ENCODE assay signal across 8 cellular contexts in the genomic region with DNA sequence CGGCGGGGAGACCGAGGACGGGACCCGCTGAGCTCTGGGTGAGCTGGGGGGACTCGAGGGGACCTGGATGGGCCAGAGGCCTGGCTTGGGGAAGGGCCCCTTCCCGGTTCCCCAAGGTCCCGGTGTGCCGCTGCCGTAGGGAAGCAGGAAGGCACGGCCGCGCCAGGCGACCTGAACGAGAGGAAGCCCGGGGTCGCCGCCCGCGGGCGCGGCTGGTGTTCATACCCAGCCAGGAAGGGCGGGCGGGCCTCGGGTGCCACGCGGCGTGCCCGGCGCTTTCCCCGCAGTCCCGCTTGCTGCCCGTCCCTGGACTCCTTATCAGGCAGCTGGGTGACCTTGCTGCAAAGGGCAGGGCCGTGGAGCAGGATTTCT. TPM values are rescaled to one million over a fixed set of nuclear protein-coding genes. Genes with fewer than 3 reads are reported as not detected.
DNase-seq lines count a peak whose midpoint lies in the region; ATAC-seq and TF ChIP-seq lines count a peak whose summit lies in the region.

No MANE protein-coding gene starts in this region.

- ATAC-seq in gastrocnemius medialis, result no peak

- no peak overlapping the region for H3K27ac Mint-ChIP-seq in MCF 10A (ENCODE audit: low read depth, unreplicated experiment)
- H3K27ac Mint-ChIP-seq in activated CD4-positive, alpha-beta memory T cell treated with anti-CD3 and anti-CD28 coated beads, Interleukin-2, amount 10 ng/mL, durations not matched to agents 7 days and 5 days, result no peak overlapping the region

- POLR2A ChIA-PET in MCF 10A (lab: Yijun Ruan, JAX), result no interaction called here
- POLR2A ChIA-PET in activated CD4-positive, alpha-beta memory T cell treated with anti-CD3 and anti-CD28 coated beads, Interleukin-2, amount 10 ng/mL, durations not matched to agents 7 days and 5 days (lab: Charles Lee), result interaction anchor here (0.6 to 2.3 kb wide), 7 partner anchors 30 to 298 kb away, joined by 3 to 8 read pairs (median 4); partner anchors contain the start of genes ZNF777 and ZNF783

- H3K36me3 Mint-ChIP-seq in MCF 10A (ENCODE audit: insufficient read depth, unreplicated experiment), result no peaks in the 10 kb centered on the region
- H3K36me3 Mint-ChIP-seq in activated CD4-positive, alpha-beta memory T cell treated with anti-CD3 and anti-CD28 coated beads, Interleukin-2, amount 10 ng/mL, durations not matched to agents 7 days and 5 days (ENCODE audit: low read depth), result no peaks in the 10 kb centered on the region

- intact Hi-C loops in breast epithelium (cut with DNase I; ENCODE audit: low total_unique reads) (no loop called here), MCF 10A (cut with micrococcal nuclease) (loop anchor here (5.0 kb wide), 1 partner anchor 111 kb away; no protein-coding TSS in a partner anchor), gastrocnemius medialis (cut with DNase I; ENCODE audit: low total_unique reads) (loop anchor here (2.0 to 5.0 kb wide), 3 partner anchors 39 to 161 kb away; partner anchors contain the start of genes ZNF746, ZNF777 and ZNF783)

- H3K4me3 ChIP-seq in breast epithelium, result peak overlapping the region; percentile 34 to 74 (median 52)
- peak overlapping the region; percentile 41 for H3K4me3 ChIP-seq in fibroblast of mammary gland (ENCODE audit: control insufficient read depth, low read depth, low read length)
- H3K4me3 ChIP-seq in gastrocnemius medialis, result peak overlapping the region; percentile 39 to 67 (median 50)
- no peak overlapping the region for H3K4me3 ChIP-seq in SJCRH30

- no peaks in the 10 kb centered on the region for H3K4me1 ChIP-seq in breast epithelium
- H3K4me1 ChIP-seq in gastrocnemius medialis, result peaks cover 0 to 8% of the 10 kb centered on the region in 2 donors
- H3K4me1 ChIP-seq in SJCRH30, result no peaks in the 10 kb centered on the region

- TF ChIP-seq POLR2A in breast epithelium (IDR thresholded peaks at IDR 0.05) (no peak), gastrocnemius medialis (IDR thresholded peaks at IDR 0.05) (no peak)

- H3K27me3 ChIP-seq in breast epithelium, result no peaks in the 10 kb centered on the region
- H3K27me3 ChIP-seq in gastrocnemius medialis, result peaks cover 0 to 9% (median 0%) of the 10 kb centered on the region in 3 donors
- no peaks in the 10 kb centered on the region for H3K27me3 ChIP-seq in SJCRH30

- in situ Hi-C loops in gastrocnemius medialis (cut with MboI; ENCODE audit: low sequenced_read_pairs in 4 of 4), result no loop called here

- no TSS peak for BruUV-seq in MCF 10A (replicated peaks; lab: Mats Ljungman, UMichigan)

- H3K27me3 Mint-ChIP-seq in MCF 10A (ENCODE audit: insufficient read depth, unreplicated experiment), result no peaks in the 10 kb centered on the region
- peaks cover 3% of the 10 kb centered on the region for H3K27me3 Mint-ChIP-seq in activated CD4-positive, alpha-beta memory T cell treated with anti-CD3 and anti-CD28 coated beads, Interleukin-2, amount 10 ng/mL, durations not matched to agents 7 days and 5 days

- H3K27ac ChIP-seq in breast epithelium (peak overlapping the region in 1 of 2 donors; percentile 7), gastrocnemius medialis (no peak overlapping the region), SJCRH30 (no peak overlapping the region)

- CTCF ChIA-PET in MCF 10A (lab: Yijun Ruan, JAX), result interaction anchor here (0.5 kb wide), 1 partner anchor 104 kb away, joined by 4 read pairs; no protein-coding TSS in a partner anchor
- CTCF ChIA-PET in activated CD4-positive, alpha-beta memory T cell treated with anti-CD3 and anti-CD28 coated beads, Interleukin-2, amount 10 ng/mL, durations not matched to agents 7 days and 5 days (lab: Charles Lee), result interaction anchor here (0.7 to 2.3 kb wide), 19 partner anchors 9 to 296 kb away, joined by 3 to 20 read pairs (median 5); partner anchors contain the start of genes ZNF282, ZNF398, ZNF777 and ZNF783

- TF ChIP-seq CTCF in breast epithelium (IDR thresholded peaks at IDR 0.05), result no peak
- no peak for TF ChIP-seq CTCF in MCF 10A (IDR thresholded peaks at IDR 0.05; ENCODE audit: unreplicated experiment)
- no peak for TF ChIP-seq CTCF in fibroblast of mammary gland (conservative IDR thresholded peaks at IDR 0.05; ENCODE audit: control insufficient read depth, insufficient read depth, low read depth, low read length)
- no peak for TF ChIP-seq CTCF in gastrocnemius medialis (IDR thresholded peaks at IDR 0.05 in 4 of 5, conservative IDR thresholded peaks at IDR 0.05 in 1 of 5)

- H3K4me3 Mint-ChIP-seq in MCF 10A (ENCODE audit: unreplicated experiment), result no peak overlapping the region
- peak overlapping the region; percentile 30 for H3K4me3 Mint-ChIP-seq in activated CD4-positive, alpha-beta memory T cell treated with anti-CD3 and anti-CD28 coated beads, Interleukin-2, amount 10 ng/mL, durations not matched to agents 7 days and 5 days

- H3K4me1 Mint-ChIP-seq in MCF 10A (ENCODE audit: insufficient read depth, unreplicated experiment), result no peaks in the 10 kb centered on the region
- H3K4me1 Mint-ChIP-seq in activated CD4-positive, alpha-beta memory T cell treated with anti-CD3 and anti-CD28 coated beads, Interleukin-2, amount 10 ng/mL, durations not matched to agents 7 days and 5 days, result peaks cover 7% of the 10 kb centered on the region

- H3K36me3 ChIP-seq in breast epithelium (no peaks in the 10 kb centered on the region), gastrocnemius medialis (no peaks in the 10 kb centered on the region), SJCRH30 (no peaks in the 10 kb centered on the region)

- DNase-seq in breast epithelium (ENCODE audit: low spot score in 2 of 2) (no peak), MCF 10A (ENCODE audit: unreplicated experiment) (no peak), fibroblast of mammary gland (ENCODE audit: low read depth) (no peak), gastrocnemius medialis (no peak), SK-N-DZ (ENCODE audit: low spot score) (no peak), NCI-H526 (lab: John Stamatoyannopoulos, UW) (no peak), SJCRH30 (no peak)
- DNase-seq in activated CD4-positive, alpha-beta memory T cell treated with anti-CD3 and anti-CD28 coated beads, Interleukin-2, amount 10 ng/mL, durations not matched to agents 7 days and 5 days, result peak; percentile 38

- no peaks in the 10 kb centered on the region for H3K9me3 Mint-ChIP-seq in MCF 10A (ENCODE audit: unreplicated experiment)
- H3K9me3 Mint-ChIP-seq in activated CD4-positive, alpha-beta memory T cell treated with anti-CD3 and anti-CD28 coated beads, Interleukin-2, amount 10 ng/mL, durations not matched to agents 7 days and 5 days, result no peaks in the 10 kb centered on the region

- H3K9me3 ChIP-seq in breast epithelium, result no peaks in the 10 kb centered on the region
- H3K9me3 ChIP-seq in gastrocnemius medialis, result no peaks in the 10 kb centered on the region
- H3K9me3 ChIP-seq in SJCRH30 (replicated peaks), result no peaks in the 10 kb centered on the region

RNA-seq across cellular contexts. Expression of gene ZNF777, which starts 38.0 kb away (rescaled TPM):
- total RNA-seq in breast epithelium, result 1 to 10 TPM; 5.1 to 8.5 (median 8.2) TPM
- 19.5 and 22.9 TPM in 2 replicates for total RNA-seq in MCF 10A (2022)
- total RNA-seq in activated CD4-positive, alpha-beta memory T cell treated with anti-CD3 and anti-CD28 coated beads, Interleukin-2, amount 10 ng/mL, durations not matched to agents 7 days and 5 days, result 10 to 100 TPM; 11.7 to 11.8 TPM
- 10 to 100 TPM in 3 of 4 donors, 1 to 10 TPM in 1; 7.6 to 17.6 (median 15.1) TPM for total RNA-seq in gastrocnemius medialis
- polyA plus RNA-seq in SK-N-DZ (2014; cell fraction: cytosol; rRNA removed), result 8.8 and 10.8 TPM in 2 replicates
- polyA plus RNA-seq in SK-N-DZ (2014; cell fraction: nucleus; rRNA removed), result 4.9 and 5.1 TPM in 2 replicates
- 8.2 and 9.4 TPM in 2 replicates for total RNA-seq in SJCRH30 (2014; rRNA removed; shearing (Covaris generic))
